ENCODE assay signal across 26 cellular contexts in the genomic region with DNA sequence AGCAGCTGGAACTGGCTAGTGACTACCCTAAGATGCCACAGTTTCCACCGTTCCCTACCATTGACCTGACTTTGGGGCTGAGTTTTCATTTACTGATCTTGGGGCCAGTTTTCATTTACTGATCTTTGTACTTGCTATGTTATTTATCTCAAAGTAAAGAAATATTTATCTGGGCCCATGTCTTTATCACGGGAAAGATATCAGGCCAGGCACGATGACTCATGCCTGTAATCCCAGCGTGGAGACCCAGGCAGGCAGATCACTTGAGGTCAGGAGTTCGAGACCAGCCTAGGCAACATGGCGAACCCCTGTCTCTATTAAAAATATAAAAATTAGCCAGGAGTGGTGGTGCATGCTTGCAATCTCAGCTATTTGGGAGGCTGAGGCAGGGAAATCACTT.
"Had no signal": no experiment of that assay in that cellular context is flagged by ENCODE, and none has a peak within 500 bp of the region (broad histone marks: within the 10 kb centered on the region; RNA-seq: fewer than 3 reads in every experiment).

No MANE protein-coding gene starts in this region.

- H3K4me1 Mint-ChIP-seq: mesothelial cell of epicardium, nephron progenitor cell had no signal

- ATAC-seq: body of pancreas, esophagus mucosa had no signal

- H3K27me3 ChIP-seq: body of pancreas, cardiac muscle cell, pancreas, right lobe of liver, vagina had no signal

- DNase-seq: activated CD4-positive, alpha-beta T cell treated with anti-CD3 and anti-CD28 coated beads for 1 hour; activated CD4-positive, alpha-beta T cell treated with anti-CD3 and anti-CD28 coated beads, Interleukin-2, amount 50 U/mL, for 1 hour; activated naive CD4-positive, alpha-beta T cell; activated naive CD8-positive, alpha-beta T cell treated with anti-CD3 and anti-CD28 coated beads, Interleukin-2, amount 10 ng/mL, durations not matched to agents 7 days and 5 days; activated T-cell treated with anti-CD3 and anti-CD28 coated beads, Interleukin-2, amount 50 U/mL, for 24 hours; amygdala; body of pancreas; dermis blood vessel endothelial cell; effector CD8-positive, alpha-beta T cell; hypothalamus; left ventricle myocardium inferior; mammary epithelial cell; nephron progenitor cell; pancreas; stimulated activated naive B cell treated with anti-CD40 and anti-IgM and Interleukin-4, amounts not matched to agents 10 μg/mL and 1 μg/mL and 100 μg/mL, for 72 hours; SW 1271 had no signal

- H3K27me3 Mint-ChIP-seq: activated T-cell treated with anti-CD3 and anti-CD28 coated beads, Interleukin-2, amount 50 U/mL, for 24 hours; activated T-helper 17 cell treated with anti-CD3 and anti-CD28 coated beads, Interleukin-2, amount 50 U/mL, for 72 hours; stimulated activated naive B cell treated with anti-CD40 and anti-IgM and Interleukin-4, amounts not matched to agents 10 μg/mL and 1 μg/mL and 100 μg/mL, for 72 hours; type B pancreatic cell had no signal

- H3K36me3 Mint-ChIP-seq: mesothelial cell of epicardium; stimulated activated naive B cell treated with anti-CD40 and anti-IgM and Interleukin-4, amounts not matched to agents 10 μg/mL and 1 μg/mL and 100 μg/mL, for 72 hours; type B pancreatic cell had no signal

- FAIRE-seq: frontal cortex, pancreas had no signal

- H3K4me3 ChIP-seq: body of pancreas, cardiac muscle cell, left ventricle myocardium inferior, pancreas, right lobe of liver, skin epidermis, vagina had no signal

- H3K9me3 Mint-ChIP-seq: activated T-cell treated with anti-CD3 and anti-CD28 coated beads, Interleukin-2, amount 50 U/mL, for 24 hours; mesothelial cell of epicardium; nephron progenitor cell; stimulated activated naive B cell treated with anti-CD40 and anti-IgM and Interleukin-4, amounts not matched to agents 10 μg/mL and 1 μg/mL and 100 μg/mL, for 72 hours; type B pancreatic cell had no signal

- H3K4me1 ChIP-seq: pancreas, right lobe of liver, vagina had no signal

- H3K9me3 ChIP-seq: body of pancreas, left ventricle myocardium inferior, pancreas, right lobe of liver, vagina had no signal

- H3K36me3 ChIP-seq: cardiac muscle cell, left ventricle myocardium inferior, pancreas, right lobe of liver, vagina had no signal

- H3K27ac Mint-ChIP-seq: mesothelial cell of epicardium, nephron progenitor cell, type B pancreatic cell had no signal

- H3K4me3 Mint-ChIP-seq: activated T-cell treated with anti-CD3 and anti-CD28 coated beads, Interleukin-2, amount 50 U/mL, for 24 hours; mesothelial cell of epicardium; nephron progenitor cell; stimulated activated naive B cell treated with anti-CD40 and anti-IgM and Interleukin-4, amounts not matched to agents 10 μg/mL and 1 μg/mL and 100 μg/mL, for 72 hours; type B pancreatic cell had no signal

- H3K27ac ChIP-seq: body of pancreas, cardiac muscle cell, left ventricle myocardium inferior, pancreas, vagina, VCaP had no signal
